22 cellular contexts compared by ENCODE assay signal in the genomic region with DNA sequence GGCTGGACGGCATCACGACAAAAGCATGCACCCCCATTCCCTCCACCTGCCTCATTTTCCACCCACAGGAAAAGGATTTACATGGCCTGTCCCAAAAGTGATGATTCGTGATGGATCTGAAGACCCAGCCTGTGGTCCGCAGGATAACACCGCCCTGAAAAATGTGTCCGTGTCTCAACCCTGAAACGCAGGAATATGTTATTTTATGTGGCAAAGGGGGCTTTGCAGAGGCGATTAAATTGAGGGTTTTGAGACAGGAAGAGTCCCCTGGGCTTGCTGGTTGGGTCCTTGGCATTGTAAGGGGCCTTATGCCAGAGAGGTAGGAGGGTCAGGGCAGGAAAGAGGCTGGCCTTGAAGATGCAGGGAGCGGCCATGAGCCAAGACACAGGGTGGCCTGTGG.
"Had no signal": no experiment of that assay in that cellular context is flagged by ENCODE, and none has a peak within 500 bp of the region (broad histone marks: within the 10 kb centered on the region; RNA-seq: fewer than 3 reads in every experiment).

No MANE protein-coding gene starts in this region.

- DNase-seq: activated CD4-positive, alpha-beta T cell treated with anti-CD3 and anti-CD28 coated beads for 1 hour; activated CD4-positive, alpha-beta T cell treated with anti-CD3 and anti-CD28 coated beads, Interleukin-2, amount 10 ng/mL, durations not matched to agents 24 days and 14 days; activated CD4-positive, alpha-beta T cell treated with anti-CD3 and anti-CD28 coated beads, Interleukin-2, amount 50 U/mL, for 48 hours; activated naive CD4-positive, alpha-beta T cell treated with anti-CD3 and anti-CD28 coated beads, Interleukin-2, amount 50 U/mL, for 16 hours; activated T-cell treated with anti-CD3 and anti-CD28 coated beads, Interleukin-2, amount 50 U/mL, for 1 hour; amniotic stem cell; body of pancreas; KG1; NCI-H1048; NCI-H146; NCI-H187 treated with DMSO at 0.1 percent for 48 hours; NCI-H2081 treated with DMSO at 0.1 percent for 48 hours; NCI-H446; NCI-H524; SHP77 treated with DMSO at 0.1 percent for 48 hours; T-helper 17 cell; T-helper 9 cell had no signal

- H3K27ac Mint-ChIP-seq: activated CD4-positive, alpha-beta T cell treated with anti-CD3 and anti-CD28 coated beads, Interleukin-2, amount 10 ng/mL, durations not matched to agents 24 days and 14 days; IgD-negative memory B cell; T-helper 17 cell; WTC11 had no signal

- H3K36me3 ChIP-seq: ascending aorta had no signal

- H3K4me1 ChIP-seq: ascending aorta, body of pancreas had no signal

- H3K4me3 Mint-ChIP-seq: activated CD4-positive, alpha-beta T cell treated with anti-CD3 and anti-CD28 coated beads, Interleukin-2, amount 10 ng/mL, durations not matched to agents 24 days and 14 days; IgD-negative memory B cell; T-helper 17 cell; WTC11 had no signal

- FAIRE-seq: bronchial epithelial cell, RCC 7860 had no signal

- H3K4me1 Mint-ChIP-seq: activated CD4-positive, alpha-beta T cell treated with anti-CD3 and anti-CD28 coated beads, Interleukin-2, amount 10 ng/mL, durations not matched to agents 24 days and 14 days; IgD-negative memory B cell; T-helper 17 cell had no signal

- ATAC-seq: body of pancreas, T-helper 17 cell, WTC11 had no signal

- H3K9me3 ChIP-seq: ascending aorta, body of pancreas had no signal

- H3K36me3 Mint-ChIP-seq: IgD-negative memory B cell, WTC11 had no signal

- H3K27ac ChIP-seq: ascending aorta, body of pancreas had no signal

- H3K27me3 Mint-ChIP-seq: activated CD4-positive, alpha-beta T cell treated with anti-CD3 and anti-CD28 coated beads, Interleukin-2, amount 10 ng/mL, durations not matched to agents 24 days and 14 days had no signal

- H3K4me3 ChIP-seq: ascending aorta, body of pancreas had no signal

- H3K27me3 ChIP-seq: ascending aorta, body of pancreas had no signal

- H3K9me3 Mint-ChIP-seq: activated CD4-positive, alpha-beta T cell treated with anti-CD3 and anti-CD28 coated beads, Interleukin-2, amount 10 ng/mL, durations not matched to agents 24 days and 14 days; IgD-negative memory B cell; WTC11 had no signal
